In the genomic region with DNA sequence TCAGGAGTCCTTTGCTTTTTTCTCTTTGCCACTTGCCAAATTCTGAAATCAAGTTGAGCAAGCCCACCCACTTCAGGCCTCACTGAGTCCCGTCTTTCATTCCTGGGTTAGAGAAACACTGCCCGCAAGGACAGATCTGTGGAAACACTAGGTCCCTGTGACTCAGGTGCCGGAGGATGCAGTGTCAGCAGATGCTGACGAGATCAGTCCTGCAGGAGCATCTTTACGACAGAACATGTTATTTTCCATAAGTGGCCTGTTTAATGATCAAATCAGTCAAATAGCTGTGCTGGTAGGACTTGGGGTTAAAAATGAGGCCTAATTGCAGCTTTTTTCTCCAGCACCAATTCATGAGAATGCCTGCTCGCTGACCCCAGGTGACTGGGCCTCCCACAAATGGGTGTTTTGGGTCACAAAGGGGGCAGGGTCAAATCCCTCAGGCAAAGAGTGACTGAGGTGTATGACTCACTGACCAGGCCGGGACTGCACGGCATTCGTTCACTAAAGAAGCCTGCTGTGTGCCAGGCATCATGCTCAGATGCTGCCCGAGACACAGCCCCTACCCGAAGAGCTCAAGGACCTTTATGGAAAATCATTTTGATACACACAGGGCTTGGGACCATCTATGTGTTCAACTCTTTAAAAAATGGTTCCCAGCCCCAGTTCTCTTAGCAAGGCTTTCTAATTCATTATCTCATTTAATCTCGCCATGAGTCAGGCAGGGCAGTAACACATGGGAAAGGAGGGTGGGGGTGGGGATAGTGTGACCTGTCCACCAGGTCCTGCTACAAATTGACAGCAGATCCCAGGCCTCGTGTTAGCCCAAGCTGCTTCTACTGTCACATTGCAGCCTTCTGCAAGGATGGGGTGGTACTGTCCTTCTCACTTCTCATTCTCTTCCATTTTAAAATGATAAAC, we compare ENCODE assay signal across 10 cellular contexts. TPM values are rescaled to one million over a fixed set of nuclear protein-coding genes. Genes with fewer than 3 reads are reported as not detected.
DNase-seq lines count a peak whose midpoint lies in the region; ATAC-seq and TF ChIP-seq lines count a peak whose summit lies in the region.
"Had no signal": no experiment of that assay in that cellular context is flagged by ENCODE, and none has a peak within 500 bp of the region (broad histone marks: within the 10 kb centered on the region; RNA-seq: fewer than 3 reads in every experiment).

No MANE protein-coding gene starts in this region.

- DNase-seq in H4 (ENCODE audit: low spot score) = peak; percentile 50
- peak; percentile 63 for DNase-seq in PC-3
- DNase-seq in erythroblast (lab: John Stamatoyannopoulos, UW) = peak; percentile 65 to 75
- peak; percentile 89 for DNase-seq in renal cortical epithelial cell (ENCODE audit: low read depth)
- DNase-seq in stimulated activated naive CD4-positive, alpha-beta T cell treated with Interleukin-2 at 50 U/mL for 16 hours (lab: John Stamatoyannopoulos, UW) = no peak
- DNase-seq in NCI-H446 (lab: John Stamatoyannopoulos, UW) = no peak
- DNase-seq: NCI-H1105 treated with DMSO at 0.1 percent for 48 hours, psoas muscle, Right ventricle myocardium superior had no signal

- H3K4me1 ChIP-seq in PC-3 (ENCODE audit: insufficient read depth, low read length) = peaks cover 29% of the 10 kb centered on the region

- H3K9me3 ChIP-seq in PC-3 (ENCODE audit: low read length) = no peaks in the 10 kb centered on the region
- H3K9me3 ChIP-seq: psoas muscle had no signal

- BruUV-seq in PC-3 (replicated peaks; lab: Mats Ljungman, UMichigan) = no TSS peak

- no peak for TF ChIP-seq CTCF in PC-3 (conservative IDR thresholded peaks at IDR 0.05; ENCODE audit: low read depth, low read length)

- no peak for TF ChIP-seq POLR2A in erythroblast (IDR thresholded peaks at IDR 0.05; ENCODE audit: low read length)

- H3K27ac ChIP-seq in PC-3 (ENCODE audit: low read length) = peak overlapping the region; percentile 55
- H3K27ac ChIP-seq: psoas muscle had no signal

- no peak overlapping the region for H3K4me3 ChIP-seq in PC-3 (ENCODE audit: low read length)
- H3K4me3 ChIP-seq: psoas muscle had no signal

- H2AFZ ChIP-seq in PC-3 (ENCODE audit: low read length) = no peak overlapping the region

- peak; percentile 62 for ATAC-seq in PC-3
- ATAC-seq in HG02938 (IDR thresholded peaks at IDR 0.05; ENCODE audit: unreplicated experiment) = no peak
- ATAC-seq: psoas muscle had no signal

- no peaks in the 10 kb centered on the region for H3K9me2 ChIP-seq in PC-3 (replicated peaks; ENCODE audit: low read length)

- H3K79me2 ChIP-seq in PC-3 (ENCODE audit: low read length) = no peaks in the 10 kb centered on the region

- H3K4me2 ChIP-seq in PC-3 (ENCODE audit: low read length) = peak overlapping the region; percentile 5; the same call in 1 of the 2 replicates

- H3F3A ChIP-seq in PC-3 (ENCODE audit: low read length, unreplicated experiment) = no peaks in the 10 kb centered on the region

- POLR2A ChIA-PET in PC-3 (lab: Charles Lee; ENCODE audit: unreplicated experiment) = no interaction called here

- H3K9ac ChIP-seq in PC-3 (ENCODE audit: low read length) = no peak overlapping the region

- CTCF ChIA-PET in PC-3 (lab: Charles Lee) = interaction anchor here (0.6 kb wide), 1 partner anchor 11 kb away, joined by 3 read pairs; no protein-coding TSS in a partner anchor

- H4K20me1 ChIP-seq in PC-3 (ENCODE audit: low read length) = no peaks in the 10 kb centered on the region

- H3K27me3 ChIP-seq in PC-3 (ENCODE audit: low read length) = no peaks in the 10 kb centered on the region

- no peaks in the 10 kb centered on the region for H3K36me3 ChIP-seq in PC-3 (ENCODE audit: low read depth, low read length)

- intact Hi-C loops in PC-3 (cut with micrococcal nuclease) = loop anchor here (1.0 kb wide), 1 partner anchor 20 kb away; no protein-coding TSS in a partner anchor

RNA-seq across cellular contexts. Expression of gene ZNF775, which starts 21.0 kb away (rescaled TPM):
- 0.56 and 0.90 TPM in 2 replicates for total RNA-seq in H4 (2014; rRNA removed; shearing (Covaris generic))
- 3.7 and 4.7 TPM in 2 replicates for total RNA-seq in PC-3 (2014; rRNA removed)
- 4.7 and 5.0 TPM in 2 replicates for total RNA-seq in renal cortical epithelial cell

RNA-seq across cellular contexts. Expression of gene REPIN1, which starts 31.5 kb away (rescaled TPM):
- 40.4 and 48.3 TPM in 2 replicates for total RNA-seq in H4 (2014; rRNA removed; shearing (Covaris generic))
- total RNA-seq in PC-3 (2014; rRNA removed) (124 and 153 TPM in 2 replicates), renal cortical epithelial cell (39.6 and 77.0 TPM in 2 replicates)

RNA-seq across cellular contexts. Expression of gene GIMAP8, which starts 50.3 kb away (rescaled TPM):
- not detected in 2 replicates for total RNA-seq in H4 (2014; rRNA removed; shearing (Covaris generic))
- not detected in 2 replicates for total RNA-seq in PC-3 (2014; rRNA removed)
- 0.15 and 0.17 TPM in 2 replicates for total RNA-seq in renal cortical epithelial cell

RNA-seq across cellular contexts. Expression of gene RARRES2, which starts 58.7 kb away (rescaled TPM):
- total RNA-seq in H4 (2014; rRNA removed; shearing (Covaris generic)) = not detected in 2 replicates
- total RNA-seq in PC-3 (2014; rRNA removed) (1.6 TPM in 1 of 2 replicates, not detected in the other), renal cortical epithelial cell (28.5 and 161 TPM in 2 replicates)

Comparison
In these comparisons a context has a peak if more than half of its experiments do, and no peak if none do; other contexts are left out.
1. DNase-seq: peak in H4 (single experiment), PC-3 (single experiment), erythroblast (2 of 2) and renal cortical epithelial cell (single experiment); none in stimulated activated naive CD4-positive, alpha-beta T cell treated with Interleukin-2 at 50 U/mL for 16 hours (single experiment) and NCI-H446 (0 of 2).